ENCODE assay signal across 32 cellular contexts in the genomic region with DNA sequence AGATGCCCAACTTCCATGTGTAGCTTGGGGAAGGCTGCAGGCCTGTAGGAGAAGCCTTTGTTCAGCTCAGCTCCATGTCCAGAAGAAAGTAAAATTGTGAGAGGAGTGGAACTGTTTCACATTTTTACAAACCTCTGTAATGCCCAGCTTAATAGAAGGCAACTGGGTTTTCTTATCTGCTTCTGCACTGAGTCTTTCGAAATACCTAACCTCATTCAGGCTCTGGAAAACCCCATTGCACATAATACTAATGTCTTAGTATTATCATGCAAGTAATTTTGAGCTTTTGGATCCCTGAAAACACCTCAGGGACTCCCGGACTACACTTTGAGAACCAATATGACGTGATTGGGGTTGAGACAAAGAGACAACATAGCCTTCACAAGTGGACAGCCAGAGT. TPM values are rescaled to one million over a fixed set of nuclear protein-coding genes. Genes with fewer than 3 reads are reported as not detected.
DNase-seq lines count a peak whose midpoint lies in the region; FAIRE-seq and TF ChIP-seq lines count a peak whose summit lies in the region.
"Had no signal": no experiment of that assay in that cellular context is flagged by ENCODE, and none has a peak within 500 bp of the region (broad histone marks: within the 10 kb centered on the region; RNA-seq: fewer than 3 reads in every experiment).

No MANE protein-coding gene starts in this region.

- POLR2A ChIA-PET in RWPE1 (lab: Yijun Ruan, JAX; ENCODE audit: low non-redundant PET) = no interaction called here

- CTCF ChIA-PET in RWPE1 (lab: Yijun Ruan, JAX) = no interaction called here

- intact Hi-C loops in breast epithelium (cut with DNase I; ENCODE audit: low total_unique reads) = no loop called here
- intact Hi-C loops in lower leg skin (cut with DNase I; ENCODE audit: low total_unique reads) = no loop called here

- no peak for FAIRE-seq in GM19239 (lab: Jason Lieb, UNC)
- FAIRE-seq: GM12878, H54, K562 had no signal

- H3K4me3 ChIP-seq in fibroblast of the aortic adventitia (ENCODE audit: low read depth, low read length) (no peak overlapping the region), breast epithelium (no peak overlapping the region), lower leg skin (ENCODE audit: low read depth, poor library complexity, severe bottlenecking) (no peak overlapping the region)
- H3K4me3 ChIP-seq: GM12878, K562 had no signal

- no peak for TF ChIP-seq POLR2A in breast epithelium (IDR thresholded peaks at IDR 0.05)
- TF ChIP-seq POLR2A in lower leg skin (IDR thresholded peaks at IDR 0.05) = no peak

- H3K9me3 ChIP-seq in breast epithelium = peaks cover 0 to 4% of the 10 kb centered on the region in 2 donors
- H3K9me3 ChIP-seq: Caco-2, SK-N-SH had no signal

- no peaks in the 10 kb centered on the region for H3K4me1 ChIP-seq in breast epithelium
- H3K4me1 ChIP-seq: Caco-2 had no signal

- peak; percentile 44 for DNase-seq in MV-4-11 (lab: John Stamatoyannopoulos, UW)
- DNase-seq in amniotic epithelial cell (ENCODE audit: low read depth) = peak; percentile 94
- peak; percentile 80 for DNase-seq in fibroblast of the aortic adventitia (ENCODE audit: low read depth)
- DNase-seq in GM19239 (ENCODE audit: insufficient read length, low spot score) = no peak
- DNase-seq in breast epithelium (ENCODE audit: low spot score in 2 of 2) = no peak
- no peak for DNase-seq in lower leg skin (ENCODE audit: low spot score in 2 of 2)
- DNase-seq in RWPE1 (ENCODE audit: low spot score) = no peak
- DNase-seq: Caco-2; CD8-positive, alpha-beta T cell; DMS 273 treated with DMSO at 0.1 percent for 48 hours; DMS79; EL; GDM1; Kasumi-1; NCI-H1092; NCI-H1417 treated with DMSO at 0.1 percent for 48 hours; NCI-H1694 treated with DMSO at 0.1 percent for 48 hours; NCI-H2081; NCI-H226; NCI-H510A; NCI-H69; SHP77 treated with DMSO at 0.1 percent for 48 hours; SK-N-SH had no signal

- no peaks in the 10 kb centered on the region for H3K36me3 ChIP-seq in breast epithelium

- 90 to 92% methylated on average over 3 of the region's 3 CpGs for WGBS in lower leg skin, 2 donors

- TF ChIP-seq CTCF in fibroblast of the aortic adventitia (IDR thresholded peaks at IDR 0.05; ENCODE audit: insufficient read depth, low read length) = no peak
- no peak for TF ChIP-seq CTCF in breast epithelium (IDR thresholded peaks at IDR 0.05)
- no peak for TF ChIP-seq CTCF in lower leg skin (IDR thresholded peaks at IDR 0.05)
- no peak for TF ChIP-seq CTCF in RWPE1 (conservative IDR thresholded peaks at IDR 0.05; ENCODE audit: low read depth)

- no peaks in the 10 kb centered on the region for H3K27me3 ChIP-seq in breast epithelium

- H3K27ac ChIP-seq in breast epithelium (no peak overlapping the region), RWPE1 (no peak overlapping the region)
- H3K27ac ChIP-seq: C4-2B had no signal

RNA-seq across cellular contexts. Expression of gene SMIM21, which starts 5.8 kb away (rescaled TPM):
- total RNA-seq in fibroblast of the aortic adventitia (ENCODE audit: low replicate concordance) (not detected in 2 replicates), breast epithelium (not detected), lower leg skin (not detected)
- total RNA-seq: A673; B cell; Caco-2; CD8-positive, alpha-beta T cell; GM12878; HT-29; K562; M059J; OCI-LY7 had no signal

Comparison
In these comparisons a context has a peak if more than half of its experiments do, and no peak if none do; other contexts are left out.
1. DNase-seq: peak in MV-4-11 (single experiment), amniotic epithelial cell (single experiment) and fibroblast of the aortic adventitia (single experiment); none in GM19239 (single experiment), breast epithelium (0 of 2), lower leg skin (0 of 2) and RWPE1 (single experiment).